Comparison of ENCODE assay signal across 9 cellular contexts in genomic region chr12:120100630-120101029, GRCh38. TPM values are rescaled to one million over a fixed set of nuclear protein-coding genes. Genes with fewer than 3 reads are reported as not detected.
DNase-seq lines count a peak whose midpoint lies in the region; ATAC-seq and TF ChIP-seq lines count a peak whose summit lies in the region.
"Had no signal": no experiment of that assay in that cellular context is flagged by ENCODE, and none has a peak within 500 bp of the region (broad histone marks: within the 10 kb centered on the region; RNA-seq: fewer than 3 reads in every experiment).

No MANE protein-coding gene starts in this region.

- TF ChIP-seq CTCF in LNCaP clone FGC (IDR thresholded peaks at IDR 0.05; ENCODE audit: control insufficient read depth, extremely low read depth, insufficient read depth) = no peak
- TF ChIP-seq CTCF in cardiac fibroblast (IDR thresholded peaks at IDR 0.05; ENCODE audit: low read depth, low read length) = no peak
- no peak for TF ChIP-seq CTCF in stomach (IDR thresholded peaks at IDR 0.05)
- TF ChIP-seq CTCF in mesothelial cell of epicardium (IDR thresholded peaks at IDR 0.05; ENCODE audit: unreplicated experiment) = no peak

- intact Hi-C loops in stomach (cut with DNase I; ENCODE audit: low total_unique reads) = no loop called here

- H3K27me3 Mint-ChIP-seq in stimulated activated naive CD8-positive, alpha-beta T cell treated with anti-CD3 and anti-CD28 coated beads, Interleukin-15, amount 100 ng/mL, for 72 hours = no peaks in the 10 kb centered on the region
- no peaks in the 10 kb centered on the region for H3K27me3 Mint-ChIP-seq in mesothelial cell of epicardium (ENCODE audit: low read depth)

- peaks cover 19% of the 10 kb centered on the region for H3K36me3 Mint-ChIP-seq in mesothelial cell of epicardium

- H3K4me3 ChIP-seq in LNCaP clone FGC (ENCODE audit: low read depth, low read length) = peak overlapping the region; percentile 17
- no peak overlapping the region for H3K4me3 ChIP-seq in cardiac fibroblast (replicated peaks in 1 of 2; ENCODE audit: low read depth in 2 of 2, low read length in 2 of 2)
- H3K4me3 ChIP-seq in stomach = peak overlapping the region in 2 of 4 donors; percentile 12 to 38

- H3K9me3 Mint-ChIP-seq in stimulated activated naive CD8-positive, alpha-beta T cell treated with anti-CD3 and anti-CD28 coated beads, Interleukin-15, amount 100 ng/mL, for 72 hours = no peaks in the 10 kb centered on the region
- H3K9me3 Mint-ChIP-seq in mesothelial cell of epicardium = no peaks in the 10 kb centered on the region

- DNase-seq in LNCaP clone FGC (ENCODE audit: low read depth) = peak; percentile 50
- peak; percentile 62 to 82 for DNase-seq in cardiac fibroblast (ENCODE audit: low read depth in 2 of 2)
- DNase-seq in hypothalamus (lab: John Stamatoyannopoulos, UW) = peak in 48 of 51 donors; percentile 12 to 93 (median 78)
- peak; percentile 76 for DNase-seq in stomach
- DNase-seq in NCI-H774 (lab: John Stamatoyannopoulos, UW) = no peak
- no peak for DNase-seq in stimulated activated naive CD8-positive, alpha-beta T cell treated with anti-CD3 and anti-CD28 coated beads, Interleukin-15, amount 100 ng/mL, for 72 hours
- no peak for DNase-seq in mesothelial cell of epicardium (ENCODE audit: low spot score in 2 of 2, unreplicated experiment in 2 of 2)
- DNase-seq in H4 (ENCODE audit: low spot score) = no peak
- DNase-seq: NCI-H82 had no signal

- WGBS in stomach, 5 donors = 44 to 52% (median 46%) methylated on average over 10 to 21 of the region's 21 CpGs

- H3K9me3 ChIP-seq in stomach = no peaks in the 10 kb centered on the region

- peak overlapping the region; percentile 5 to 73 (median 69) for H3K27ac ChIP-seq in stomach

- peaks cover 26 to 55% (median 39%) of the 10 kb centered on the region in 4 donors for H3K4me1 ChIP-seq in stomach

- H3K4me3 Mint-ChIP-seq in stimulated activated naive CD8-positive, alpha-beta T cell treated with anti-CD3 and anti-CD28 coated beads, Interleukin-15, amount 100 ng/mL, for 72 hours = no peak overlapping the region
- H3K4me3 Mint-ChIP-seq in mesothelial cell of epicardium = no peak overlapping the region

- TF ChIP-seq EP300 in stomach (IDR thresholded peaks at IDR 0.05) = no peak

- no peaks in the 10 kb centered on the region for H3K27me3 ChIP-seq in stomach

- no peak overlapping the region for H3K27ac Mint-ChIP-seq in stimulated activated naive CD8-positive, alpha-beta T cell treated with anti-CD3 and anti-CD28 coated beads, Interleukin-15, amount 100 ng/mL, for 72 hours
- H3K27ac Mint-ChIP-seq in mesothelial cell of epicardium = no peak overlapping the region

- no peak for ATAC-seq in stimulated activated naive CD8-positive, alpha-beta T cell treated with anti-CD3 and anti-CD28 coated beads, Interleukin-15, amount 100 ng/mL, for 72 hours

- H3K36me3 ChIP-seq in stomach = peaks cover 61 to 98% (median 86%) of the 10 kb centered on the region in 4 donors

- H3K4me1 Mint-ChIP-seq in stimulated activated naive CD8-positive, alpha-beta T cell treated with anti-CD3 and anti-CD28 coated beads, Interleukin-15, amount 100 ng/mL, for 72 hours = peaks cover 39% of the 10 kb centered on the region
- peaks cover 11% of the 10 kb centered on the region for H3K4me1 Mint-ChIP-seq in mesothelial cell of epicardium

- no peak for TF ChIP-seq POLR2A in stomach (IDR thresholded peaks at IDR 0.05)

RNA-seq across cellular contexts. Expression of gene RAB35, which starts 15.9 kb away (rescaled TPM):
- total RNA-seq in stomach (10 to 100 TPM in 2 of 5 donors, 1 to 10 TPM in 3; 8.1 to 20.0 (median 9.9) TPM), mesothelial cell of epicardium (28.1 to 36.5 TPM (median 33.2 TPM) in 3 replicates)
- polyA plus RNA-seq in stomach = 10 to 100 TPM; 14.0 to 35.4 (median 23.9) TPM
- 17.7 and 23.2 TPM in 2 replicates for total RNA-seq in H4 (2014; rRNA removed; shearing (Covaris generic))

Comparison
In these comparisons a context has a peak if more than half of its experiments do, and no peak if none do; other contexts are left out.
1. DNase-seq: peak in LNCaP clone FGC (single experiment), cardiac fibroblast (2 of 2), hypothalamus (48 of 51) and stomach (single experiment); none in NCI-H774 (single experiment), stimulated activated naive CD8-positive, alpha-beta T cell treated with anti-CD3 and anti-CD28 coated beads, Interleukin-15, amount 100 ng/mL, for 72 hours (0 of 2), mesothelial cell of epicardium (0 of 2) and H4 (single experiment).